11 cellular contexts compared by ENCODE assay signal in genomic region chr4:24103434-24104168, GRCh38.
A peak's percentile ranks its signal among the peaks of the same experiment; 100 is the strongest.
DNase-seq lines count a peak whose midpoint lies in the region; ATAC-seq and TF ChIP-seq lines count a peak whose summit lies in the region.
"Had no signal": no experiment of that assay in that cellular context is flagged by ENCODE, and none has a peak within 500 bp of the region (broad histone marks: within the 10 kb centered on the region; RNA-seq: fewer than 3 reads in every experiment).

No MANE protein-coding gene starts in this region.

- H4K20me1 ChIP-seq in GM23338 (replicated peaks; ENCODE audit: insufficient read depth), result no peaks in the 10 kb centered on the region

- no peaks in the 10 kb centered on the region; the same call in 1 of the 2 replicates for H3K9me2 ChIP-seq in GM23338 (ENCODE audit: insufficient read depth)

- H3K36me3 ChIP-seq in ACC112 (ENCODE audit: insufficient read depth, low read length) (no peaks in the 10 kb centered on the region), SJSA1 (no peaks in the 10 kb centered on the region), muscle layer of duodenum (ENCODE audit: control insufficient read depth in 1 of 2, insufficient read depth in 2 of 2, low read length in 2 of 2) (peaks cover 0 to 3% of the 10 kb centered on the region in 2 donors), GM23338 (ENCODE audit: insufficient read depth) (no peaks in the 10 kb centered on the region)
- H3K36me3 ChIP-seq: WERI-Rb-1 had no signal

- CTCF ChIA-PET in HEK293T (lab: Yijun Ruan, JAX), result no interaction called here

- no peak for TF ChIP-seq CTCF in GM23338 (conservative IDR thresholded peaks at IDR 0.05; ENCODE audit: low read depth in 2 of 2)

- no peaks in the 10 kb centered on the region for H3K27me3 Mint-ChIP-seq in GM23338 (ENCODE audit: insufficient read depth, low read depth, poor library complexity)

- no peaks in the 10 kb centered on the region for H3K9me3 Mint-ChIP-seq in GM23338

- H3K27me3 ChIP-seq in ACC112 (ENCODE audit: insufficient read depth, low read length), result no peaks in the 10 kb centered on the region
- H3K27me3 ChIP-seq in SJSA1 (replicated peaks), result no peaks in the 10 kb centered on the region
- no peaks in the 10 kb centered on the region for H3K27me3 ChIP-seq in muscle layer of duodenum (ENCODE audit: low read depth, low read length)
- no peaks in the 10 kb centered on the region for H3K27me3 ChIP-seq in GM23338 (ENCODE audit: insufficient read depth)

- peak overlapping the region; percentile 11; the same call in 1 of the 2 replicates for H3K4me3 ChIP-seq in ACC112 (ENCODE audit: low read depth, low read length)
- H3K4me3 ChIP-seq in SJSA1, result no peak overlapping the region
- peak overlapping the region in 1 of 2 donors; percentile 25 for H3K4me3 ChIP-seq in muscle layer of duodenum (ENCODE audit: low read depth in 1 of 2, low read length in 2 of 2)
- H3K4me3 ChIP-seq in GM23338, result no peak overlapping the region

- H2AFZ ChIP-seq in ACC112 (ENCODE audit: low read length, unreplicated experiment) (peak overlapping the region; percentile 59), GM23338 (no peak overlapping the region)

- no peak overlapping the region for H3K4me2 ChIP-seq in GM23338

- H3K4me1 ChIP-seq in ACC112 (ENCODE audit: control insufficient read depth, insufficient read depth, low read length, unreplicated experiment) (peaks cover 38% of the 10 kb centered on the region), SJSA1 (replicated peaks) (peaks cover 28% of the 10 kb centered on the region), muscle layer of duodenum (ENCODE audit: control insufficient read depth in 1 of 2, insufficient read depth in 2 of 2, low read length in 2 of 2) (peaks cover 0 to 11% of the 10 kb centered on the region in 2 donors), GM23338 (ENCODE audit: insufficient read depth) (no peaks in the 10 kb centered on the region; the same call in 1 of the 2 replicates)

- no peaks in the 10 kb centered on the region for H3F3A ChIP-seq in GM23338 (replicated peaks; ENCODE audit: low read depth)

- H3K36me3 Mint-ChIP-seq in GM23338 (ENCODE audit: low read depth), result no peaks in the 10 kb centered on the region

- H3K27ac ChIP-seq in ACC112 (ENCODE audit: low read depth, low read length), result peak overlapping the region; percentile 99
- peak overlapping the region; percentile 51; the same call in 1 of the 2 replicates for H3K27ac ChIP-seq in SJSA1
- H3K27ac ChIP-seq in muscle layer of duodenum (ENCODE audit: low read length), result peak overlapping the region; percentile 5
- H3K27ac ChIP-seq in GM23338 (ENCODE audit: low read depth), result no peak overlapping the region
- H3K27ac ChIP-seq: WERI-Rb-1 had no signal

- H3K9me3 ChIP-seq in SJSA1 (replicated peaks) (no peaks in the 10 kb centered on the region), muscle layer of duodenum (ENCODE audit: control insufficient read depth in 1 of 2, low read length in 2 of 2) (no peaks in the 10 kb centered on the region)

- POLR2A ChIA-PET in HEK293T (lab: Yijun Ruan, JAX), result interaction anchor here (1.2 kb wide), 1 partner anchor 10 kb away, joined by 3 read pairs; no protein-coding TSS in a partner anchor

- H3K79me2 ChIP-seq in ACC112 (ENCODE audit: control insufficient read depth, insufficient read depth, low read length, unreplicated experiment) (no peaks in the 10 kb centered on the region), GM23338 (replicated peaks; ENCODE audit: insufficient read depth) (no peaks in the 10 kb centered on the region)

- ATAC-seq in GM23338 (no peak), HG03025 (IDR thresholded peaks at IDR 0.05; ENCODE audit: low FRiP score, unreplicated experiment) (no peak)

- H3K4me1 Mint-ChIP-seq in GM23338, result peaks cover 6% of the 10 kb centered on the region; the same call in 2 of the 3 replicates

- no peak overlapping the region for H3K27ac Mint-ChIP-seq in GM23338

- peak in 1 of 2 experiments; percentile 21 for DNase-seq in SJSA1 (ENCODE audit: low read depth in 1 of 2, low spot score in 2 of 2)
- peak; percentile 70 for DNase-seq in fibroblast of peridontal ligament (ENCODE audit: extremely low read depth)
- no peak for DNase-seq in NCI-H82 treated with DMSO at 0.1 percent for 48 hours (lab: John Stamatoyannopoulos, UW; ENCODE audit: unreplicated experiment)
- DNase-seq in GM23338 (ENCODE audit: low spot score), result no peak
- no peak for DNase-seq in HEK293T (ENCODE audit: extremely low spot score)
- DNase-seq: kidney, NCI-H510A, WERI-Rb-1 had no signal

- H3K4me3 Mint-ChIP-seq in GM23338, result no peak overlapping the region

TF ChIP-seq in GM23338, 12 proteins besides CTCF, POLR2A, EP300 and RAD21 (continues in another document):
- TF ChIP-seq ZNF331 (CRISPR knock-in tag; IDR thresholded peaks at IDR 0.05; ENCODE audit: low read depth) (no peak), NANOG (IDR thresholded peaks at IDR 0.05; ENCODE audit: borderline replicate concordance) (no peak), REST (IDR thresholded peaks at IDR 0.05; ENCODE audit: unreplicated experiment) (no peak), JUNB (IDR thresholded peaks at IDR 0.05; ENCODE audit: unreplicated experiment) (no peak)

TF ChIP-seq in HEK293T, 16 proteins besides CTCF, POLR2A, EP300 and RAD21:
- TF ChIP-seq TARDBP (IDR thresholded peaks at IDR 0.05) (no peak), CTBP1 (IDR thresholded peaks at IDR 0.05; ENCODE audit: borderline replicate concordance) (no peak), LEF1 (IDR thresholded peaks at IDR 0.05; ENCODE audit: borderline replicate concordance) (no peak), SP1 (IDR thresholded peaks at IDR 0.05) (no peak), ARNT (IDR thresholded peaks at IDR 0.05) (no peak), SUZ12 (IDR thresholded peaks at IDR 0.05) (no peak), FOXA1 (IDR thresholded peaks at IDR 0.05) (no peak), ELF4 (IDR thresholded peaks at IDR 0.05) (no peak), PKNOX1 (IDR thresholded peaks at IDR 0.05) (no peak)
